ENCODE assay signal across 24 cellular contexts in genomic region chr10:105969884-105970377, GRCh38.
A peak's percentile ranks its signal among the peaks of the same experiment; 100 is the strongest.
DNase-seq lines count a peak whose midpoint lies in the region; ATAC-seq and TF ChIP-seq lines count a peak whose summit lies in the region.
"Had no signal": no experiment of that assay in that cellular context is flagged by ENCODE, and none has a peak within 500 bp of the region (broad histone marks: within the 10 kb centered on the region; RNA-seq: fewer than 3 reads in every experiment).

No MANE protein-coding gene starts in this region.

- 48 to 56% methylated on average over 12 of the region's 12 CpGs for WGBS in lower leg skin, 2 donors

- H3F3A ChIP-seq in PC-3 (ENCODE audit: low read length, unreplicated experiment), result no peaks in the 10 kb centered on the region

- H3K27me3 ChIP-seq in PC-3 (ENCODE audit: low read length), result peaks cover 5% of the 10 kb centered on the region; the same call in 1 of the 2 replicates
- H3K27me3 ChIP-seq: BE2C, Peyer's patch, SJSA1 had no signal

- no peaks in the 10 kb centered on the region for H4K20me1 ChIP-seq in PC-3 (ENCODE audit: low read length)

- H3K36me3 ChIP-seq in PC-3 (ENCODE audit: low read depth, low read length), result no peaks in the 10 kb centered on the region
- H3K36me3 ChIP-seq: BE2C, HAP-1, Peyer's patch, SJSA1 had no signal

- POLR2A ChIA-PET in PC-3 (lab: Charles Lee; ENCODE audit: unreplicated experiment), result no interaction called here

- no peak for TF ChIP-seq POLR2A in lower leg skin (IDR thresholded peaks at IDR 0.05)

- ATAC-seq in PC-3 (no peak), left ventricle myocardium superior (no peak)
- ATAC-seq: A549, GM12878, Right ventricle myocardium inferior had no signal

- intact Hi-C loops in PC-3 (cut with micrococcal nuclease) (no loop called here), left ventricle myocardium superior (cut with micrococcal nuclease) (no loop called here), lower leg skin (cut with DNase I; ENCODE audit: low total_unique reads) (no loop called here)
- intact Hi-C loops in activated T-helper 1 cell treated with anti-CD3 and anti-CD28 coated beads, Interleukin-12 subunit alpha, Interleukin-12 subunit beta, Interleukin-2, Interleukin-4 antibody, amounts not matched to agents 30 ng/mL and 10 ng/mL and 1 ng/mL, durations not matched to agents 14 hours and 24 hours and 36 hours (cut with micrococcal nuclease), result no loop called here

- BruUV-seq in PC-3 (replicated peaks; lab: Mats Ljungman, UMichigan), result no TSS peak

- H3K27ac Mint-ChIP-seq in glutamatergic neuron (ENCODE audit: unreplicated experiment), result peak overlapping the region; percentile 25
- H3K27ac Mint-ChIP-seq in activated T-helper 1 cell treated with anti-CD3 and anti-CD28 coated beads, Interleukin-12 subunit alpha, Interleukin-12 subunit beta, Interleukin-2, Interleukin-4 antibody, amounts not matched to agents 30 ng/mL and 10 ng/mL and 1 ng/mL, durations not matched to agents 14 hours and 24 hours and 36 hours, result no peak overlapping the region
- H3K27ac Mint-ChIP-seq: IgD-negative memory B cell had no signal

- TF ChIP-seq CTCF in PC-3 (conservative IDR thresholded peaks at IDR 0.05; ENCODE audit: low read depth, low read length) (no peak), glutamatergic neuron (IDR thresholded peaks at IDR 0.05; ENCODE audit: partially characterized antibody, unreplicated experiment) (no peak), lower leg skin (IDR thresholded peaks at IDR 0.05) (no peak)

- H3K4me3 Mint-ChIP-seq in glutamatergic neuron (ENCODE audit: unreplicated experiment), result no peak overlapping the region
- H3K4me3 Mint-ChIP-seq in activated T-helper 1 cell treated with anti-CD3 and anti-CD28 coated beads, Interleukin-12 subunit alpha, Interleukin-12 subunit beta, Interleukin-2, Interleukin-4 antibody, amounts not matched to agents 30 ng/mL and 10 ng/mL and 1 ng/mL, durations not matched to agents 14 hours and 24 hours and 36 hours, result no peak overlapping the region

- no peaks in the 10 kb centered on the region for H3K9me2 ChIP-seq in PC-3 (replicated peaks; ENCODE audit: low read length)

- H3K9me3 ChIP-seq in PC-3 (ENCODE audit: low read length), result no peaks in the 10 kb centered on the region
- H3K9me3 ChIP-seq: A549, BE2C, HAP-1, Peyer's patch, SJSA1 had no signal

- H2AFZ ChIP-seq in PC-3 (ENCODE audit: low read length), result peak overlapping the region; percentile 59; the same call in 1 of the 2 replicates

- no peaks in the 10 kb centered on the region for H3K36me3 Mint-ChIP-seq in glutamatergic neuron (ENCODE audit: unreplicated experiment)
- no peaks in the 10 kb centered on the region for H3K36me3 Mint-ChIP-seq in activated T-helper 1 cell treated with anti-CD3 and anti-CD28 coated beads, Interleukin-12 subunit alpha, Interleukin-12 subunit beta, Interleukin-2, Interleukin-4 antibody, amounts not matched to agents 30 ng/mL and 10 ng/mL and 1 ng/mL, durations not matched to agents 14 hours and 24 hours and 36 hours (ENCODE audit: low read depth)

- DNase-seq in M059J (ENCODE audit: low read depth), result peak; percentile 17
- no peak for DNase-seq in PC-3
- no peak for DNase-seq in glutamatergic neuron
- no peak for DNase-seq in left ventricle myocardium superior
- DNase-seq in lower leg skin (ENCODE audit: low spot score in 2 of 2), result no peak
- DNase-seq in activated T-helper 1 cell treated with anti-CD3 and anti-CD28 coated beads, Interleukin-12 subunit alpha, Interleukin-12 subunit beta, Interleukin-2, Interleukin-4 antibody, amounts not matched to agents 30 ng/mL and 10 ng/mL and 1 ng/mL, durations not matched to agents 14 hours and 24 hours and 36 hours (ENCODE audit: low spot score), result no peak
- DNase-seq in stimulated activated CD4-positive, alpha-beta T cell treated with anti-CD3 and anti-CD28 coated beads, Interleukin-4, amount 100 ng/mL, for 24 hours, result no peak
- DNase-seq: BE2C, COR-L47, DMS79 treated with DMSO at 0.1 percent for 48 hours, MV-4-11, NCI-H1694, NCI-H2081, NCI-H2171, NCI-H345, NCI-H524, NCI-H82, Peyer's patch had no signal

- H3K4me3 ChIP-seq in PC-3 (ENCODE audit: low read length) (no peak overlapping the region), lower leg skin (ENCODE audit: low read depth, poor library complexity, severe bottlenecking) (no peak overlapping the region)
- H3K4me3 ChIP-seq: A549, GM12878, HAP-1, Peyer's patch, SJSA1 had no signal

- no peak overlapping the region for H3K9ac ChIP-seq in PC-3 (ENCODE audit: low read length)

- H3K4me1 Mint-ChIP-seq in glutamatergic neuron (ENCODE audit: low read depth, unreplicated experiment), result peaks cover 57% of the 10 kb centered on the region
- no peaks in the 10 kb centered on the region for H3K4me1 Mint-ChIP-seq in activated T-helper 1 cell treated with anti-CD3 and anti-CD28 coated beads, Interleukin-12 subunit alpha, Interleukin-12 subunit beta, Interleukin-2, Interleukin-4 antibody, amounts not matched to agents 30 ng/mL and 10 ng/mL and 1 ng/mL, durations not matched to agents 14 hours and 24 hours and 36 hours (ENCODE audit: low read depth)
- H3K4me1 Mint-ChIP-seq: IgD-negative memory B cell had no signal

- no peaks in the 10 kb centered on the region for H3K79me2 ChIP-seq in PC-3 (ENCODE audit: low read length)

- no peaks in the 10 kb centered on the region for H3K27me3 Mint-ChIP-seq in glutamatergic neuron (ENCODE audit: unreplicated experiment)
- H3K27me3 Mint-ChIP-seq in activated T-helper 1 cell treated with anti-CD3 and anti-CD28 coated beads, Interleukin-12 subunit alpha, Interleukin-12 subunit beta, Interleukin-2, Interleukin-4 antibody, amounts not matched to agents 30 ng/mL and 10 ng/mL and 1 ng/mL, durations not matched to agents 14 hours and 24 hours and 36 hours (ENCODE audit: insufficient read depth), result no peaks in the 10 kb centered on the region
- H3K27me3 Mint-ChIP-seq: IgD-negative memory B cell had no signal

- peaks cover 3% of the 10 kb centered on the region for H3K9me3 Mint-ChIP-seq in glutamatergic neuron (ENCODE audit: unreplicated experiment)
- no peaks in the 10 kb centered on the region for H3K9me3 Mint-ChIP-seq in activated T-helper 1 cell treated with anti-CD3 and anti-CD28 coated beads, Interleukin-12 subunit alpha, Interleukin-12 subunit beta, Interleukin-2, Interleukin-4 antibody, amounts not matched to agents 30 ng/mL and 10 ng/mL and 1 ng/mL, durations not matched to agents 14 hours and 24 hours and 36 hours

- H3K4me2 ChIP-seq in PC-3 (ENCODE audit: low read length), result no peak overlapping the region
- H3K4me2 ChIP-seq: A549 had no signal

- H3K4me1 ChIP-seq in PC-3 (ENCODE audit: insufficient read depth, low read length), result no peaks in the 10 kb centered on the region
- H3K4me1 ChIP-seq: A549, BE2C, HAP-1, Peyer's patch, SJSA1 had no signal

- H3K27ac ChIP-seq in PC-3 (ENCODE audit: low read length), result no peak overlapping the region
- H3K27ac ChIP-seq: A549, Peyer's patch, SJSA1 had no signal

- CTCF ChIA-PET in PC-3 (lab: Charles Lee), result no interaction called here
